Comparison of ENCODE assay signal across 22 cellular contexts in genomic region chr6:121216928-121217327, GRCh38.
DNase-seq lines count a peak whose midpoint lies in the region; ATAC-seq and TF ChIP-seq lines count a peak whose summit lies in the region.
"Had no signal": no experiment of that assay in that cellular context is flagged by ENCODE, and none has a peak within 500 bp of the region (broad histone marks: within the 10 kb centered on the region; RNA-seq: fewer than 3 reads in every experiment).

No MANE protein-coding gene starts in this region.

- no peak overlapping the region for H3K9ac ChIP-seq in fibroblast of lung (ENCODE audit: insufficient read depth, low read length)

- no peak for TF ChIP-seq CTCF in fibroblast of lung (conservative IDR thresholded peaks at IDR 0.05 in 1 of 2, IDR thresholded peaks at IDR 0.05 in 1 of 2; ENCODE audit: low read depth in 1 of 2, low read length in 2 of 2)

- H3K4me3 ChIP-seq in fibroblast of lung (replicated peaks in 1 of 4; ENCODE audit: control extremely low read depth in 1 of 4, insufficient read depth in 1 of 4, low read depth in 3 of 4, low read length in 4 of 4) (no peak overlapping the region), skeletal muscle cell (ENCODE audit: low read depth, low read length) (no peak overlapping the region)
- H3K4me3 ChIP-seq: left lung had no signal

- no peak overlapping the region for H3K27ac ChIP-seq in fibroblast of lung (ENCODE audit: insufficient read depth, low read length)
- H3K27ac ChIP-seq: left lung had no signal

- no peaks in the 10 kb centered on the region for H3K4me1 ChIP-seq in fibroblast of lung (ENCODE audit: control insufficient read depth, extremely low read depth, insufficient read depth, low read length)
- H3K4me1 ChIP-seq: left lung had no signal

- H3K9me3 ChIP-seq in fibroblast of lung (ENCODE audit: control insufficient read depth, insufficient read depth, low read depth, low read length): no peaks in the 10 kb centered on the region

- DNase-seq in GM04504 (ENCODE audit: low read depth) (peak; percentile 7), RPMI7951 (ENCODE audit: low read depth) (peak; percentile 48), fibroblast of lung (ENCODE audit: low read depth in 2 of 2) (peak; percentile 20 to 53), skeletal muscle cell (ENCODE audit: low read depth) (peak; percentile 41)
- DNase-seq in activated naive CD4-positive, alpha-beta T cell (lab: John Stamatoyannopoulos, UW): no peak
- DNase-seq: activated CD8-positive, alpha-beta T cell treated with anti-CD3 and anti-CD28 coated beads for 36 hours; activated naive CD4-positive, alpha-beta T cell treated with Interleukin-2 at 50 U/mL for 16 hours; anterior cingulate cortex; cerebellar nuclear complex; DND-41; effector CD4-positive, alpha-beta T cell; left lung; NCI-H1436 treated with DMSO at 0.1 percent for 48 hours; NCI-H774; nephron progenitor cell; OCI-M1; SHP77 treated with DMSO at 0.1 percent for 48 hours; stimulated activated naive CD4-positive, alpha-beta T cell; T-helper 17 cell had no signal

- H3K27me3 ChIP-seq in fibroblast of lung (ENCODE audit: control insufficient read depth, insufficient read depth, low read length): no peaks in the 10 kb centered on the region
- H3K27me3 ChIP-seq: left lung had no signal

- no peaks in the 10 kb centered on the region for H3K36me3 ChIP-seq in fibroblast of lung (ENCODE audit: control insufficient read depth, insufficient read depth, low read length)

- H3K79me2 ChIP-seq in fibroblast of lung (ENCODE audit: control insufficient read depth, insufficient read depth, low read length): no peaks in the 10 kb centered on the region

- no peak overlapping the region for H3K4me2 ChIP-seq in fibroblast of lung (ENCODE audit: extremely low read depth, insufficient read depth, low read length)

- no peaks in the 10 kb centered on the region for H4K20me1 ChIP-seq in fibroblast of lung (ENCODE audit: control insufficient read depth, extremely low read depth, insufficient read depth, low read length)

- no peak overlapping the region for H2AFZ ChIP-seq in fibroblast of lung (ENCODE audit: low read length)

- ATAC-seq in SK-N-SH treated with all-trans-retinoic acid at 6 μM for 48 hours: no peak
- ATAC-seq in GM18907 (IDR thresholded peaks at IDR 0.05; ENCODE audit: unreplicated experiment): no peak
- ATAC-seq: activated CD8-positive, alpha-beta T cell treated with anti-CD3 and anti-CD28 coated beads for 36 hours; HepG2; left lung; T-helper 17 cell had no signal

TF ChIP-seq in SK-N-SH treated with all-trans-retinoic acid at 6 μM for 48 hours, 23 proteins besides CTCF, POLR2A, EP300 and RAD21:
- TF ChIP-seq TSHZ2 (CRISPR knock-in tag; IDR thresholded peaks at IDR 0.05) (no peak), OSR1 (CRISPR knock-in tag; IDR thresholded peaks at IDR 0.05) (no peak), ARNTL (CRISPR knock-in tag; IDR thresholded peaks at IDR 0.05; ENCODE audit: borderline replicate concordance, low read depth) (no peak), ESRRG (CRISPR knock-in tag; IDR thresholded peaks at IDR 0.05) (no peak), PPARA (CRISPR knock-in tag; IDR thresholded peaks at IDR 0.05; ENCODE audit: borderline replicate concordance) (no peak), ZNF70 (CRISPR knock-in tag; IDR thresholded peaks at IDR 0.05) (no peak), GLIS3 (CRISPR knock-in tag; IDR thresholded peaks at IDR 0.05) (no peak), RARB (CRISPR knock-in tag; IDR thresholded peaks at IDR 0.05) (no peak), CSRNP3 (CRISPR knock-in tag; IDR thresholded peaks at IDR 0.05) (no peak), PATZ1 (CRISPR knock-in tag; IDR thresholded peaks at IDR 0.05; ENCODE audit: borderline replicate concordance) (no peak), TOX (CRISPR knock-in tag; IDR thresholded peaks at IDR 0.05; ENCODE audit: borderline replicate concordance) (no peak), ZFP3 (CRISPR knock-in tag; IDR thresholded peaks at IDR 0.05) (no peak), ISL1 (CRISPR knock-in tag; IDR thresholded peaks at IDR 0.05) (no peak), CSDC2 (CRISPR knock-in tag; IDR thresholded peaks at IDR 0.05) (no peak), BACH2 (CRISPR knock-in tag; IDR thresholded peaks at IDR 0.05; ENCODE audit: borderline replicate concordance) (no peak), SNAI2 (CRISPR knock-in tag; IDR thresholded peaks at IDR 0.05) (no peak), CREB5 (CRISPR knock-in tag; IDR thresholded peaks at IDR 0.05; ENCODE audit: low read depth) (no peak), ZFP30 (CRISPR knock-in tag; IDR thresholded peaks at IDR 0.05) (no peak)
TF ChIP-seq in SK-N-SH treated with all-trans-retinoic acid at 6 μM for 48 hours: peak in this region for 0.

Comparison
In these comparisons a context has a peak if more than half of its experiments do, and no peak if none do; other contexts are left out.
1. DNase-seq: peak in GM04504 (single experiment), RPMI7951 (single experiment), fibroblast of lung (2 of 2) and skeletal muscle cell (single experiment); none in activated naive CD4-positive, alpha-beta T cell (0 of 4).